ENCODE assay signal across 9 cellular contexts in the genomic region with DNA sequence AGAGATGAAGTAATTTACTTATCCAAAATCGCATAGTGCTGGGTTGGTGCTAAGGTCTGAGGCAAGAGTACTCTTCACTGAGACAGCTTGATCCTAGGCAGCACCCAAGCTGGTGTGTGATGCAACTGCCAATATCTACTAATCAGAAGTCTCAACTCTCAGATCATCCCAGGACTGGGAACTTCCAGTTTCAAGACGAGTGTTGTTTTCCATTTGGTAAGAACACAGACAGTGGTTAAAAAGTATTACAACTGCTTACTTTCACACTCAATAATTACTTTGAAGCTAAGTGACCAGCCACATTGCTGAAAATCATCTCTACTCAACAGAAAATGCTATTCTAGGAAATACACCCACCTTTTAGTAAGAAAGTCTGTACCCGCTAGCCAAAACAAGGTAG. TPM values are rescaled to one million over a fixed set of nuclear protein-coding genes. Genes with fewer than 3 reads are reported as not detected.
DNase-seq lines count a peak whose midpoint lies in the region; ATAC-seq and TF ChIP-seq lines count a peak whose summit lies in the region.
"Had no signal": no experiment of that assay in that cellular context is flagged by ENCODE, and none has a peak within 500 bp of the region (broad histone marks: within the 10 kb centered on the region; RNA-seq: fewer than 3 reads in every experiment).

No MANE protein-coding gene starts in this region.

- peak; percentile 65 for DNase-seq in SKM-1 treated with dmso at 0.1 percent for 144 hours (lab: John Stamatoyannopoulos, UW; ENCODE audit: unreplicated experiment)
- no peak for DNase-seq in psoas muscle
- DNase-seq in UCSD-AML1 (lab: John Stamatoyannopoulos, UW; ENCODE audit: unreplicated experiment) = no peak
- DNase-seq in NCI-H2196 (lab: John Stamatoyannopoulos, UW; ENCODE audit: unreplicated experiment) = no peak
- DNase-seq in substantia nigra (lab: John Stamatoyannopoulos, UW) = no peak
- no peak for DNase-seq in activated CD8-positive, alpha-beta memory T cell treated with anti-CD3 and anti-CD28 coated beads for 24 hours

- H3K27me3 ChIP-seq in psoas muscle (ENCODE audit: insufficient read depth in 3 of 3, low read length in 2 of 3) = no peaks in the 10 kb centered on the region
- H3K27me3 ChIP-seq: tibial artery had no signal

- peaks cover 70% of the 10 kb centered on the region for H3K4me1 ChIP-seq in psoas muscle

- ATAC-seq in GM18907 (IDR thresholded peaks at IDR 0.05; ENCODE audit: unreplicated experiment) (peak; percentile 67), HG02678 (IDR thresholded peaks at IDR 0.05; ENCODE audit: unreplicated experiment) (peak; percentile 68), psoas muscle (peak in 3 of 4 donors; percentile 53 to 63 (median 56))

- no peak for TF ChIP-seq CTCF in psoas muscle (IDR thresholded peaks at IDR 0.05)

- WGBS in psoas muscle, 3 donors = 74 to 82% (median 79%) methylated on average over 3 of the region's 3 CpGs

- no peaks in the 10 kb centered on the region for H3K36me3 ChIP-seq in psoas muscle (ENCODE audit: insufficient read depth in 1 of 2, low read depth in 1 of 2)
- H3K36me3 ChIP-seq: tibial artery had no signal

- H3K9me3 ChIP-seq in psoas muscle = no peaks in the 10 kb centered on the region
- H3K9me3 ChIP-seq: tibial artery had no signal

- no peak overlapping the region for H3K4me3 ChIP-seq in psoas muscle
- H3K4me3 ChIP-seq: tibial artery had no signal

- intact Hi-C loops in psoas muscle (cut with DNase I) = no loop called here

- no peak overlapping the region for H3K27ac ChIP-seq in psoas muscle
- H3K27ac ChIP-seq in substantia nigra (ENCODE audit: low read depth, low read length, poor library complexity, severe bottlenecking) = no peak overlapping the region
- H3K27ac ChIP-seq: tibial artery had no signal

RNA-seq across cellular contexts. Expression of a gene that starts 45.3 kb away (rescaled TPM):
- total RNA-seq in psoas muscle = 10 to 100 TPM; 42.7 to 62.8 (median 55.5) TPM
- 10 to 100 TPM; 14.7 to 50.1 (median 33.8) TPM for polyA plus RNA-seq in psoas muscle
